ENCODE assay signal across 7 cellular contexts in genomic region chr17:36546418-36547093, GRCh38. TPM values are rescaled to one million over a fixed set of nuclear protein-coding genes. Genes with fewer than 3 reads are reported as not detected.
DNase-seq lines count a peak whose midpoint lies in the region; ATAC-seq and TF ChIP-seq lines count a peak whose summit lies in the region.

No MANE protein-coding gene starts in this region.

- H3K36me3 Mint-ChIP-seq in HFFc6 (ENCODE audit: low read depth): peaks cover 33% of the 10 kb centered on the region
- peaks cover 46% of the 10 kb centered on the region for H3K36me3 Mint-ChIP-seq in T-helper 2 cell treated with Interferon-gamma antibody and Interleukin-4, amounts not matched to agents 5 μg/mL and 100 μg/mL, for 36 hours (ENCODE audit: low read depth)

- H3K4me1 ChIP-seq in foreskin keratinocyte: peaks cover 19% of the 10 kb centered on the region
- peaks cover 27% of the 10 kb centered on the region for H3K4me1 ChIP-seq in smooth muscle cell (ENCODE audit: low read depth)

- 27% methylated on average over 7 of the region's 7 CpGs for WGBS in smooth muscle cell (ENCODE audit: low lambda C conversion rate)

- peak overlapping the region; percentile 96 for H3K4me3 Mint-ChIP-seq in HFFc6
- peak overlapping the region; percentile 97 for H3K4me3 Mint-ChIP-seq in T-helper 2 cell treated with Interferon-gamma antibody and Interleukin-4, amounts not matched to agents 5 μg/mL and 100 μg/mL, for 36 hours

- ATAC-seq in foreskin keratinocyte (no peak), GM21528 (IDR thresholded peaks at IDR 0.05; ENCODE audit: low FRiP score, unreplicated experiment) (no peak)

- no peak for DNase-seq in HFFc6
- no peak for DNase-seq in T-helper 2 cell treated with Interferon-gamma antibody and Interleukin-4, amounts not matched to agents 5 μg/mL and 100 μg/mL, for 36 hours (ENCODE audit: low spot score)
- DNase-seq in foreskin keratinocyte: no peak
- no peak for DNase-seq in smooth muscle cell (lab: John Stamatoyannopoulos, UW; ENCODE audit: unreplicated experiment)
- DNase-seq in SW 1271 (lab: John Stamatoyannopoulos, UW): no peak
- no peak for DNase-seq in GM10266 (ENCODE audit: extremely low spot score)

- peak overlapping the region; percentile 99 for H3K9ac ChIP-seq in smooth muscle cell (ENCODE audit: low read depth)

- peaks cover 16% of the 10 kb centered on the region for H3F3A ChIP-seq in smooth muscle cell (ENCODE audit: low read depth)

- peaks cover 57% of the 10 kb centered on the region for H4K20me1 ChIP-seq in smooth muscle cell (ENCODE audit: low read depth)

- H3K36me3 ChIP-seq in smooth muscle cell (ENCODE audit: low read depth): no peaks in the 10 kb centered on the region

- H3K27me3 Mint-ChIP-seq in HFFc6 (ENCODE audit: insufficient read depth): peaks cover 9% of the 10 kb centered on the region
- no peaks in the 10 kb centered on the region for H3K27me3 Mint-ChIP-seq in T-helper 2 cell treated with Interferon-gamma antibody and Interleukin-4, amounts not matched to agents 5 μg/mL and 100 μg/mL, for 36 hours (ENCODE audit: low read depth)

- TF ChIP-seq CTCF in HFFc6 (IDR thresholded peaks at IDR 0.05) (no peak), foreskin keratinocyte (conservative IDR thresholded peaks at IDR 0.05) (no peak), smooth muscle cell (IDR thresholded peaks at IDR 0.05; ENCODE audit: borderline replicate concordance, insufficient read depth, poor library complexity, severe bottlenecking) (no peak), GM10266 (IDR thresholded peaks at IDR 0.05; ENCODE audit: control insufficient read depth, insufficient read depth, low read depth, missing control alignments) (no peak)

- H3K27ac ChIP-seq in foreskin keratinocyte: peak overlapping the region; percentile 59
- peak overlapping the region; percentile 93 for H3K27ac ChIP-seq in smooth muscle cell (ENCODE audit: low read depth)

- no peaks in the 10 kb centered on the region for H3K27me3 ChIP-seq in foreskin keratinocyte
- no peaks in the 10 kb centered on the region for H3K27me3 ChIP-seq in smooth muscle cell (ENCODE audit: low read depth)

- H3K4me2 ChIP-seq in smooth muscle cell: peak overlapping the region; percentile 95

- peaks cover 80% of the 10 kb centered on the region for H3K79me2 ChIP-seq in smooth muscle cell (ENCODE audit: low read depth)

- no peak overlapping the region for H2AFZ ChIP-seq in smooth muscle cell (ENCODE audit: low read depth)

- no peaks in the 10 kb centered on the region for H3K9me3 ChIP-seq in smooth muscle cell (replicated peaks; ENCODE audit: low read depth)

- H3K9me3 Mint-ChIP-seq in HFFc6: no peaks in the 10 kb centered on the region
- H3K9me3 Mint-ChIP-seq in T-helper 2 cell treated with Interferon-gamma antibody and Interleukin-4, amounts not matched to agents 5 μg/mL and 100 μg/mL, for 36 hours: no peaks in the 10 kb centered on the region

- H3K4me1 Mint-ChIP-seq in HFFc6 (ENCODE audit: low read depth): peaks cover 30% of the 10 kb centered on the region
- H3K4me1 Mint-ChIP-seq in T-helper 2 cell treated with Interferon-gamma antibody and Interleukin-4, amounts not matched to agents 5 μg/mL and 100 μg/mL, for 36 hours (ENCODE audit: low read depth): peaks cover 40% of the 10 kb centered on the region

- H3K27ac Mint-ChIP-seq in HFFc6: peak overlapping the region; percentile 99
- H3K27ac Mint-ChIP-seq in T-helper 2 cell treated with Interferon-gamma antibody and Interleukin-4, amounts not matched to agents 5 μg/mL and 100 μg/mL, for 36 hours: peak overlapping the region; percentile 92

- peak overlapping the region; percentile 100 for H3K4me3 ChIP-seq in smooth muscle cell

RNA-seq across cellular contexts. Expression of gene GGNBP2, which starts 1.8 kb away (rescaled TPM):
- total RNA-seq in HFFc6 (2021; fragmentation: NEBNext Ultra II Directional; extraction: Animal tissue kit (Norgen Biotek cat#: 25700)): 10 to 100 TPM; 53.1 to 62.8 (median 54.2) TPM
- total RNA-seq in foreskin keratinocyte (49.9 and 55.1 TPM in 2 replicates), smooth muscle cell (56.6 and 61.8 TPM in 2 replicates)
- polyA plus RNA-seq in foreskin keratinocyte (34.6 and 35.2 TPM in 2 replicates), smooth muscle cell (54.4 and 68.8 TPM in 2 replicates)

RNA-seq across cellular contexts. Expression of gene PIGW, which starts 11.8 kb away (rescaled TPM):
- 10 to 100 TPM; 12.0 to 15.1 (median 12.5) TPM for total RNA-seq in HFFc6 (2021; fragmentation: NEBNext Ultra II Directional; extraction: Animal tissue kit (Norgen Biotek cat#: 25700))
- 13.5 and 16.8 TPM in 2 replicates for total RNA-seq in foreskin keratinocyte
- polyA plus RNA-seq in foreskin keratinocyte: 7.3 and 10.2 TPM in 2 replicates
- 2.3 and 3.4 TPM in 2 replicates for total RNA-seq in smooth muscle cell
- polyA plus RNA-seq in smooth muscle cell: 4.5 TPM in 2 replicates

RNA-seq across cellular contexts. Expression of gene MYO19, which starts 11.9 kb away (rescaled TPM):
- 10 to 100 TPM; 32.4 to 45.9 (median 38.4) TPM for total RNA-seq in HFFc6 (2021; fragmentation: NEBNext Ultra II Directional; extraction: Animal tissue kit (Norgen Biotek cat#: 25700))
- 93.8 and 110 TPM in 2 replicates for total RNA-seq in foreskin keratinocyte
- polyA plus RNA-seq in foreskin keratinocyte: 54.6 and 71.7 TPM in 2 replicates
- 32.8 and 34.8 TPM in 2 replicates for total RNA-seq in smooth muscle cell
- polyA plus RNA-seq in smooth muscle cell: 20.4 and 27.9 TPM in 2 replicates

RNA-seq across cellular contexts. Expression of gene DHRS11, which starts 45.1 kb away (rescaled TPM):
- 10 to 100 TPM in 4 of 6 experiments, 1 to 10 TPM in 2; 8.4 to 11.3 (median 10.6) TPM for total RNA-seq in HFFc6 (2021; fragmentation: NEBNext Ultra II Directional; extraction: Animal tissue kit (Norgen Biotek cat#: 25700))
- 7.9 and 8.8 TPM in 2 replicates for total RNA-seq in foreskin keratinocyte
- 10.3 and 12.5 TPM in 2 replicates for polyA plus RNA-seq in foreskin keratinocyte
- 2.9 and 3.1 TPM in 2 replicates for total RNA-seq in smooth muscle cell
- polyA plus RNA-seq in smooth muscle cell: 9.4 and 12.2 TPM in 2 replicates

RNA-seq across cellular contexts. Expression of gene MRM1, which starts 54.8 kb away (rescaled TPM):
- 10 to 100 TPM in 1 of 6 experiments, 1 to 10 TPM in 5; 7.3 to 11.4 (median 7.9) TPM for total RNA-seq in HFFc6 (2021; fragmentation: NEBNext Ultra II Directional; extraction: Animal tissue kit (Norgen Biotek cat#: 25700))
- total RNA-seq in foreskin keratinocyte: 7.3 and 9.5 TPM in 2 replicates
- 9.2 and 12.1 TPM in 2 replicates for polyA plus RNA-seq in foreskin keratinocyte
- 1.7 and 2.9 TPM in 2 replicates for total RNA-seq in smooth muscle cell
- polyA plus RNA-seq in smooth muscle cell: 2.2 and 2.8 TPM in 2 replicates
